10 cellular contexts compared by ENCODE assay signal in genomic region chr3:4897765-4898453, GRCh38.
DNase-seq lines count a peak whose midpoint lies in the region; ATAC-seq and TF ChIP-seq lines count a peak whose summit lies in the region.
"Had no signal": no experiment of that assay in that cellular context is flagged by ENCODE, and none has a peak within 500 bp of the region (broad histone marks: within the 10 kb centered on the region; RNA-seq: fewer than 3 reads in every experiment).

No MANE protein-coding gene starts in this region.

- no peaks in the 10 kb centered on the region for H3K36me3 Mint-ChIP-seq in activated T-cell treated with anti-CD3 and anti-CD28 coated beads, Interleukin-2, amount 50 U/mL, for 24 hours (ENCODE audit: low read depth)
- no peaks in the 10 kb centered on the region for H3K36me3 Mint-ChIP-seq in mesothelial cell of epicardium

- no peaks in the 10 kb centered on the region for H3K27me3 ChIP-seq in body of pancreas
- no peaks in the 10 kb centered on the region for H3K27me3 ChIP-seq in thoracic aorta (replicated peaks; ENCODE audit: insufficient read depth)
- H3K27me3 ChIP-seq: neutrophil had no signal

- intact Hi-C loops in body of pancreas (cut with DNase I) = no loop called here

- ATAC-seq in body of pancreas (no peak), thoracic aorta (ENCODE audit: insufficient number of reproducible peaks, low FRiP score, low read depth) (peak; percentile 57), GM18858 (IDR thresholded peaks at IDR 0.05; ENCODE audit: unreplicated experiment) (no peak)

- no peaks in the 10 kb centered on the region for H3K36me3 ChIP-seq in body of pancreas (replicated peaks in 1 of 2; ENCODE audit: insufficient read depth in 1 of 2, low read depth in 2 of 2)
- no peaks in the 10 kb centered on the region for H3K36me3 ChIP-seq in thoracic aorta
- H3K36me3 ChIP-seq: neutrophil had no signal

- H3K9me3 ChIP-seq in body of pancreas = no peaks in the 10 kb centered on the region
- no peaks in the 10 kb centered on the region for H3K9me3 ChIP-seq in thoracic aorta
- H3K9me3 ChIP-seq: neutrophil had no signal

- 78 to 83% methylated on average over 6 of the region's 6 CpGs for WGBS in body of pancreas, 2 donors

- H3K4me3 Mint-ChIP-seq in activated T-cell treated with anti-CD3 and anti-CD28 coated beads, Interleukin-2, amount 50 U/mL, for 24 hours = peak overlapping the region; percentile 16
- no peak overlapping the region for H3K4me3 Mint-ChIP-seq in mesothelial cell of epicardium
- H3K4me3 Mint-ChIP-seq: activated naive CD4-positive, alpha-beta T cell treated with anti-CD3 and anti-CD28 coated beads, Interleukin-2, amount 10 ng/mL, durations not matched to agents 7 days and 5 days had no signal

- H3K4me1 Mint-ChIP-seq in activated T-cell treated with anti-CD3 and anti-CD28 coated beads, Interleukin-2, amount 50 U/mL, for 24 hours (ENCODE audit: low read depth) = peaks cover 53% of the 10 kb centered on the region
- H3K4me1 Mint-ChIP-seq in mesothelial cell of epicardium = peaks cover 32% of the 10 kb centered on the region

- no peak overlapping the region for H3K4me3 ChIP-seq in body of pancreas
- H3K4me3 ChIP-seq in thoracic aorta = peak overlapping the region; percentile 53

- DNase-seq in activated T-cell treated with anti-CD3 and anti-CD28 coated beads, Interleukin-2, amount 50 U/mL, for 24 hours = no peak
- no peak for DNase-seq in activated T-cell treated with anti-CD3 and anti-CD28 coated beads, Interleukin-2, amount 50 U/mL, for 48 hours
- DNase-seq in body of pancreas (no peak), mesothelial cell of epicardium (ENCODE audit: low spot score in 2 of 2, unreplicated experiment in 2 of 2) (no peak), thoracic aorta (ENCODE audit: low spot score) (no peak), NCI-H748 treated with DMSO at 0.1 percent for 48 hours (lab: John Stamatoyannopoulos, UW) (no peak), OCI-M1 (lab: John Stamatoyannopoulos, UW) (no peak)
- DNase-seq: activated naive CD4-positive, alpha-beta T cell treated with anti-CD3 and anti-CD28 coated beads, Interleukin-2, amount 10 ng/mL, durations not matched to agents 7 days and 5 days had no signal

- H3K27ac ChIP-seq in body of pancreas (peak overlapping the region in 3 of 4 donors; percentile 20 to 63 (median 31)), thoracic aorta (peak overlapping the region; percentile 70 to 79)
- H3K27ac ChIP-seq: neutrophil had no signal

- TF ChIP-seq CTCF in body of pancreas (IDR thresholded peaks at IDR 0.05) (no peak), mesothelial cell of epicardium (IDR thresholded peaks at IDR 0.05; ENCODE audit: unreplicated experiment) (no peak), thoracic aorta (IDR thresholded peaks at IDR 0.05) (no peak)

- no peak for TF ChIP-seq POLR2A in body of pancreas (IDR thresholded peaks at IDR 0.05)

- peak overlapping the region; percentile 79 for H3K27ac Mint-ChIP-seq in activated T-cell treated with anti-CD3 and anti-CD28 coated beads, Interleukin-2, amount 50 U/mL, for 24 hours
- peak overlapping the region; percentile 73 for H3K27ac Mint-ChIP-seq in mesothelial cell of epicardium

- peaks cover 46% of the 10 kb centered on the region for H3K4me1 ChIP-seq in body of pancreas
- H3K4me1 ChIP-seq in thoracic aorta (ENCODE audit: control insufficient read depth in 1 of 2, low read depth in 2 of 2) = peaks cover 19 to 38% of the 10 kb centered on the region in 2 donors

- no peaks in the 10 kb centered on the region for H3K9me3 Mint-ChIP-seq in activated T-cell treated with anti-CD3 and anti-CD28 coated beads, Interleukin-2, amount 50 U/mL, for 24 hours
- no peaks in the 10 kb centered on the region for H3K9me3 Mint-ChIP-seq in mesothelial cell of epicardium

- no peaks in the 10 kb centered on the region for H3K27me3 Mint-ChIP-seq in activated T-cell treated with anti-CD3 and anti-CD28 coated beads, Interleukin-2, amount 50 U/mL, for 24 hours
- H3K27me3 Mint-ChIP-seq in mesothelial cell of epicardium (ENCODE audit: low read depth) = no peaks in the 10 kb centered on the region
